In the genomic region with DNA sequence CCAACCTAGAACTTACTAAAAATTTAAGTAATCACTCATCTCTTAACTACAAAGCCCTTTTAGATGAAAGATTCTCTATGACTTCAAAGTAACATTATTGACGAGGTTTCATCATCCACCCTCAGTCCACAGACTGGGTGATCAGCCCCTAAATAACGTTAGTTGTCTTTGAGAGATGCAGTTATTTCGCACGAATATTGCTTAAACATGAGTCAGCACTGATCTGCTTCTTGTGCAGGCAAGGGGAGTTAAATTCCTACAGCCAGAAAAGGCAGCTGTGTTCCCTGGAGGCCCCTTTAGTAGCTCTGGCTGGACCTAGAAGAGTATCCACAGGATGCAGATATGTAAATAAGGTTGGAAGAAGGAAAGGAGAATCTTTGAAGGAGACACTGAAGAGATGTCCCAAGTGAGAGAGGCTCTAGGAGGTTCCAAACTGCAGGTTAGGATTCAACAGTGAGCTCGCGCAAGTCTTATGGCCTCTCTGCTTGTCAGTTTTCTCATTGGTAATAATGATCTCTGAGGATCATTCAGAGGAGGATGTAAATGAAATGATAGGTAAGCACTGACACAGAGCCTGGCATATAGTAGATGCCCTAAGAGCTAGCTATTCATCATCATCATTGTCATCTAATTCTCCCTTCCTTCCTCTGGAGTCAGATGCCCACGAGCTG, we compare ENCODE assay signal across 18 cellular contexts.
A peak's percentile ranks its signal among the peaks of the same experiment; 100 is the strongest.
DNase-seq lines count a peak whose midpoint lies in the region; TF ChIP-seq lines count a peak whose summit lies in the region.
"Had no signal": no experiment of that assay in that cellular context is flagged by ENCODE, and none has a peak within 500 bp of the region (broad histone marks: within the 10 kb centered on the region; RNA-seq: fewer than 3 reads in every experiment).

No MANE protein-coding gene starts in this region.

- H3K4me1 Mint-ChIP-seq in chondrocyte (ENCODE audit: low read depth) (peaks cover 6% of the 10 kb centered on the region), glutamatergic neuron (ENCODE audit: low read depth, unreplicated experiment) (peaks cover 3% of the 10 kb centered on the region)
- H3K4me1 Mint-ChIP-seq: IgD-negative memory B cell had no signal

- H3K27me3 Mint-ChIP-seq in chondrocyte (ENCODE audit: low read depth) (no peaks in the 10 kb centered on the region), glutamatergic neuron (ENCODE audit: unreplicated experiment) (no peaks in the 10 kb centered on the region)

- H3K27ac Mint-ChIP-seq in chondrocyte (ENCODE audit: unreplicated experiment): peak overlapping the region; percentile 14
- H3K27ac Mint-ChIP-seq in glutamatergic neuron (ENCODE audit: unreplicated experiment): no peak overlapping the region
- H3K27ac Mint-ChIP-seq: IgD-negative memory B cell; naive thymus-derived CD8-positive, alpha-beta T cell had no signal

- H3K36me3 Mint-ChIP-seq in chondrocyte (ENCODE audit: low read depth) (no peaks in the 10 kb centered on the region), glutamatergic neuron (ENCODE audit: unreplicated experiment) (no peaks in the 10 kb centered on the region)
- H3K36me3 Mint-ChIP-seq: IgD-negative memory B cell; naive thymus-derived CD8-positive, alpha-beta T cell had no signal

- no peaks in the 10 kb centered on the region for H3K79me1 ChIP-seq in mesendoderm (ENCODE audit: low read length)

- no peak overlapping the region for H2BK120ac ChIP-seq in mesendoderm (ENCODE audit: low read depth, low read length)

- H3K79me2 ChIP-seq in mesendoderm (ENCODE audit: control insufficient read depth, insufficient read depth, low read length): no peaks in the 10 kb centered on the region

- no CpG with 5 or more reads among the region's 7 CpGs for WGBS in mesendoderm (ENCODE audit: extremely low coverage, insufficient coverage, low lambda C conversion rate)

- H3K4ac ChIP-seq in mesendoderm (ENCODE audit: low read depth, low read length): no peak overlapping the region

- H2BK5ac ChIP-seq in mesendoderm (ENCODE audit: low read length): no peak overlapping the region

- no peak overlapping the region for H4K5ac ChIP-seq in mesendoderm (ENCODE audit: low read length)

- H3K4me3 Mint-ChIP-seq in chondrocyte (ENCODE audit: unreplicated experiment) (no peak overlapping the region), glutamatergic neuron (ENCODE audit: unreplicated experiment) (no peak overlapping the region)
- H3K4me3 Mint-ChIP-seq: IgD-negative memory B cell; naive thymus-derived CD8-positive, alpha-beta T cell had no signal

- H3K36me3 ChIP-seq in mesendoderm (ENCODE audit: control insufficient read depth, insufficient read depth, low read length): no peaks in the 10 kb centered on the region
- H3K36me3 ChIP-seq: ascending aorta; BLaER1 treated with 17β-estradiol and CSF1 and Interleukin-3, amounts not matched to agents 10 nM and 100 nM had no signal

- no peak overlapping the region for H4K8ac ChIP-seq in mesendoderm (ENCODE audit: low read depth, low read length)

- H3K9ac ChIP-seq in mesendoderm (ENCODE audit: low read length): no peak overlapping the region
- H3K9ac ChIP-seq: BLaER1 treated with 17β-estradiol and CSF1 and Interleukin-3, amounts not matched to agents 10 nM and 100 nM had no signal

- H3K23ac ChIP-seq in mesendoderm (ENCODE audit: low read length): no peak overlapping the region

- TF ChIP-seq CTCF in chondrocyte (IDR thresholded peaks at IDR 0.05): no peak
- no peak for TF ChIP-seq CTCF in glutamatergic neuron (IDR thresholded peaks at IDR 0.05; ENCODE audit: partially characterized antibody, unreplicated experiment)
- TF ChIP-seq CTCF in GM10266 (IDR thresholded peaks at IDR 0.05; ENCODE audit: control insufficient read depth, insufficient read depth, low read depth, missing control alignments): no peak

- H3K27me3 ChIP-seq in mesendoderm (ENCODE audit: insufficient read depth, low read length, poor library complexity): no peaks in the 10 kb centered on the region
- H3K27me3 ChIP-seq: ascending aorta; BLaER1 treated with 17β-estradiol and CSF1 and Interleukin-3, amounts not matched to agents 10 nM and 100 nM had no signal

- H3K18ac ChIP-seq in mesendoderm (ENCODE audit: low read length): peak overlapping the region; percentile 75

- no peak overlapping the region for H2AK5ac ChIP-seq in mesendoderm (ENCODE audit: low read length)

- H3K27ac ChIP-seq in mesendoderm (ENCODE audit: low read depth, low read length): no peak overlapping the region
- H3K27ac ChIP-seq: ascending aorta; BLaER1 treated with 17β-estradiol and CSF1 and Interleukin-3, amounts not matched to agents 10 nM and 100 nM had no signal

- no peaks in the 10 kb centered on the region for H3K4me1 ChIP-seq in mesendoderm (ENCODE audit: control insufficient read depth, low read depth, low read length)
- H3K4me1 ChIP-seq: ascending aorta; BLaER1 treated with 17β-estradiol and CSF1 and Interleukin-3, amounts not matched to agents 10 nM and 100 nM had no signal

- no peak overlapping the region for H3K56ac ChIP-seq in mesendoderm (ENCODE audit: low read length)

- H3K9me3 Mint-ChIP-seq in chondrocyte (ENCODE audit: low read depth) (no peaks in the 10 kb centered on the region), glutamatergic neuron (ENCODE audit: unreplicated experiment) (no peaks in the 10 kb centered on the region)
- H3K9me3 Mint-ChIP-seq: naive thymus-derived CD8-positive, alpha-beta T cell had no signal

- no peak overlapping the region for H3K4me2 ChIP-seq in mesendoderm (ENCODE audit: low read length)
- H3K4me2 ChIP-seq: BLaER1 treated with 17β-estradiol and CSF1 and Interleukin-3, amounts not matched to agents 10 nM and 100 nM had no signal

- H3K4me3 ChIP-seq in mesendoderm (ENCODE audit: low read length): no peak overlapping the region
- H3K4me3 ChIP-seq: ascending aorta; BLaER1 treated with 17β-estradiol and CSF1 and Interleukin-3, amounts not matched to agents 10 nM and 100 nM had no signal

- DNase-seq in ELR (ENCODE audit: low read depth) (peak; percentile 23), NOMO-1 treated with DMSO at 0.1 percent for 48 hours (lab: John Stamatoyannopoulos, UW; ENCODE audit: unreplicated experiment) (peak; percentile 71), chondrocyte (ENCODE audit: low spot score) (no peak), mesendoderm (peak; percentile 59), NCI-H2227 (lab: John Stamatoyannopoulos, UW; ENCODE audit: unreplicated experiment) (no peak), glutamatergic neuron (no peak), GM10266 (ENCODE audit: extremely low spot score) (no peak), RKO (ENCODE audit: low spot score) (no peak)
- DNase-seq: activated CD4-positive, alpha-beta T cell treated with anti-CD3 and anti-CD28 coated beads, Interleukin-2, amount 50 U/mL, for 48 hours; DND-41; effector CD8-positive, alpha-beta T cell; naive thymus-derived CD8-positive, alpha-beta T cell; NCI-H146; stimulated activated CD4-positive, alpha-beta T cell treated with anti-CD3 and anti-CD28 coated beads, Interleukin-2, amount 100 ng/mL, for 48 hours; T1000 had no signal

- no peak overlapping the region for H2BK15ac ChIP-seq in mesendoderm (replicated peaks; ENCODE audit: low read depth)

Comparison
In these comparisons a context has a peak if more than half of its experiments do, and no peak if none do; other contexts are left out.
1. DNase-seq: peak in ELR (single experiment), NOMO-1 treated with DMSO at 0.1 percent for 48 hours (single experiment) and mesendoderm (single experiment); none in chondrocyte (single experiment), NCI-H2227 (single experiment), glutamatergic neuron (single experiment), GM10266 (single experiment) and RKO (single experiment).